13 cellular contexts compared by ENCODE assay signal in genomic region chr5:150626853-150627276, GRCh38. TPM values are rescaled to one million over a fixed set of nuclear protein-coding genes. Genes with fewer than 3 reads are reported as not detected.
DNase-seq lines count a peak whose midpoint lies in the region; ATAC-seq, FAIRE-seq and TF ChIP-seq lines count a peak whose summit lies in the region.
"Had no signal": no experiment of that assay in that cellular context is flagged by ENCODE, and none has a peak within 500 bp of the region (broad histone marks: within the 10 kb centered on the region; RNA-seq: fewer than 3 reads in every experiment).

No MANE protein-coding gene starts in this region.

- ATAC-seq in A549, result no peak
- no peak for ATAC-seq in GM21528 (IDR thresholded peaks at IDR 0.05; ENCODE audit: low FRiP score, unreplicated experiment)

- H3K27ac ChIP-seq in A549 (peak overlapping the region; percentile 74 to 96; a peak in 5 of 6 replicates), astrocyte (ENCODE audit: low read depth, low read length) (peak overlapping the region; percentile 7), left ventricle myocardium inferior (replicated peaks) (peak overlapping the region; percentile 99), parathyroid adenoma (peak overlapping the region; percentile 89)

- no peak for TF ChIP-seq RAD21 in A549 (conservative IDR thresholded peaks at IDR 0.05 in 1 of 2, IDR thresholded peaks at IDR 0.05 in 1 of 2)

- DNase-seq in A549 (ENCODE audit: low read depth in 1 of 2, low spot score in 1 of 2) (no peak), astrocyte (ENCODE audit: low read depth) (peak; percentile 56), left ventricle myocardium inferior (peak; percentile 48), DMS153 (lab: John Stamatoyannopoulos, UW) (no peak), LoVo (ENCODE audit: low spot score) (no peak), NCI-H2081 (lab: John Stamatoyannopoulos, UW) (no peak)

- peaks cover 6% of the 10 kb centered on the region for H3K36me3 Mint-ChIP-seq in astrocyte (ENCODE audit: low read depth, unreplicated experiment)
- H3K36me3 Mint-ChIP-seq: activated naive CD8-positive, alpha-beta T cell had no signal

- TF ChIP-seq CTCF in A549 (IDR thresholded peaks at IDR 0.05) (no peak), astrocyte (IDR thresholded peaks at IDR 0.05; ENCODE audit: insufficient read depth, low read depth, low read length) (no peak), left ventricle myocardium inferior (IDR thresholded peaks at IDR 0.05; ENCODE audit: borderline replicate concordance) (no peak), parathyroid adenoma (IDR thresholded peaks at IDR 0.05) (no peak)

- peak overlapping the region; percentile 20 for H3K4me3 Mint-ChIP-seq in astrocyte (ENCODE audit: unreplicated experiment)

- peaks cover 50% of the 10 kb centered on the region for H3K4me1 Mint-ChIP-seq in astrocyte (ENCODE audit: low read depth, unreplicated experiment)

- H3K4me2 ChIP-seq in A549, result peak overlapping the region; percentile 94; the same call in 2 of the 3 replicates
- H3K4me2 ChIP-seq in astrocyte (ENCODE audit: low read length), result peak overlapping the region; percentile 86
- H3K4me2 ChIP-seq in parathyroid adenoma (ENCODE audit: low read length), result peak overlapping the region; percentile 18

- FAIRE-seq in A549 (lab: Jason Lieb, UNC) (no peak), astrocyte (lab: Jason Lieb, UNC) (no peak)
- FAIRE-seq: A204.1 had no signal

- H4K20me1 ChIP-seq in astrocyte (ENCODE audit: insufficient read depth, low read length), result peaks cover 25% of the 10 kb centered on the region

- TF ChIP-seq EP300 in A549 (IDR thresholded peaks at IDR 0.05), result no peak

- H3K27me3 Mint-ChIP-seq in astrocyte (ENCODE audit: low read depth, unreplicated experiment), result peaks cover 7% of the 10 kb centered on the region

- H3K9me3 ChIP-seq in A549 (no peaks in the 10 kb centered on the region), astrocyte (ENCODE audit: insufficient read depth, low read depth, low read length) (no peaks in the 10 kb centered on the region), left ventricle myocardium inferior (replicated peaks) (no peaks in the 10 kb centered on the region), parathyroid adenoma (ENCODE audit: control insufficient read depth, low read length) (no peaks in the 10 kb centered on the region)

- H3K27me3 ChIP-seq in astrocyte (ENCODE audit: insufficient read depth, low read length), result no peaks in the 10 kb centered on the region
- H3K27me3 ChIP-seq in left ventricle myocardium inferior (ENCODE audit: low read depth), result no peaks in the 10 kb centered on the region
- no peaks in the 10 kb centered on the region for H3K27me3 ChIP-seq in parathyroid adenoma (ENCODE audit: control insufficient read depth, insufficient read depth, low read length)

- no peak overlapping the region for H3K4me3 ChIP-seq in A549
- H3K4me3 ChIP-seq in astrocyte (ENCODE audit: insufficient read depth, low read depth, low read length), result no peak overlapping the region
- peak overlapping the region; percentile 93 for H3K4me3 ChIP-seq in left ventricle myocardium inferior
- H3K4me3 ChIP-seq in parathyroid adenoma (ENCODE audit: low read depth, low read length), result peak overlapping the region; percentile 98

- no peak overlapping the region for H3K27ac Mint-ChIP-seq in astrocyte (ENCODE audit: unreplicated experiment)
- H3K27ac Mint-ChIP-seq: activated naive CD8-positive, alpha-beta T cell; stimulated activated naive CD8-positive, alpha-beta T cell treated with anti-CD3 and anti-CD28 coated beads, Interleukin-15, Interleukin-2, amounts not matched to agents 100 ng/mL and 50 ng/mL, for 24 hours had no signal

- peak overlapping the region; percentile 80 for H3K9ac ChIP-seq in astrocyte (ENCODE audit: low read length)
- no peak overlapping the region for H3K9ac ChIP-seq in parathyroid adenoma

- H3K4me1 ChIP-seq in A549 (peaks cover 71% of the 10 kb centered on the region), astrocyte (ENCODE audit: insufficient read depth, low read length) (peaks cover 55% of the 10 kb centered on the region), left ventricle myocardium inferior (peaks cover 94% of the 10 kb centered on the region), parathyroid adenoma (peaks cover 23% of the 10 kb centered on the region)

- 84% methylated on average over 4 of the region's 5 CpGs for WGBS in A549 (ENCODE audit: missing lambda C conversion rate)

- intact Hi-C loops in left ventricle myocardium inferior (cut with micrococcal nuclease), result no loop called here

- TF ChIP-seq POLR2A in A549 (IDR thresholded peaks at IDR 0.05; ENCODE audit: low read length), result no peak

- no peaks in the 10 kb centered on the region for H3K9me3 Mint-ChIP-seq in astrocyte (ENCODE audit: unreplicated experiment)
- H3K9me3 Mint-ChIP-seq: stimulated activated naive CD8-positive, alpha-beta T cell treated with anti-CD3 and anti-CD28 coated beads, Interleukin-15, Interleukin-2, amounts not matched to agents 100 ng/mL and 50 ng/mL, for 24 hours had no signal

- H3K36me3 ChIP-seq in astrocyte (ENCODE audit: insufficient read depth, low read length) (no peaks in the 10 kb centered on the region), left ventricle myocardium inferior (no peaks in the 10 kb centered on the region), parathyroid adenoma (ENCODE audit: control insufficient read depth, insufficient read depth, low read length) (no peaks in the 10 kb centered on the region)

- no peak overlapping the region for H2AFZ ChIP-seq in astrocyte (ENCODE audit: low read depth, low read length)
- peak overlapping the region; percentile 43 for H2AFZ ChIP-seq in parathyroid adenoma

- CTCF ChIA-PET in A549 (lab: Yijun Ruan, JAX), result interaction anchor here (0.8 to 1.7 kb wide), 5 partner anchors 14 to 67 kb away, joined by 3 to 4 read pairs (median 4); partner anchors contain the start of gene SYNPO

- H3K79me2 ChIP-seq in astrocyte (ENCODE audit: insufficient read depth, low read length), result peaks cover 50% of the 10 kb centered on the region
- peaks cover 18% of the 10 kb centered on the region for H3K79me2 ChIP-seq in parathyroid adenoma

- POLR2A ChIA-PET in A549 (lab: Yijun Ruan, JAX), result interaction anchor here (1.2 kb wide), 1 partner anchor 26 kb away, joined by 5 read pairs; no protein-coding TSS in a partner anchor

TF ChIP-seq in A549, 52 proteins besides CTCF, POLR2A, EP300 and RAD21 (continues in another document):
- no peak for TF ChIP-seq CHD2 (IDR thresholded peaks at IDR 0.05; ENCODE audit: low read length, partially characterized antibody)
- TF ChIP-seq NR3C1 (IDR thresholded peaks at IDR 0.05), result no peak
- no peak for TF ChIP-seq SMC3 (IDR thresholded peaks at IDR 0.05)
- TF ChIP-seq JUNB (IDR thresholded peaks at IDR 0.05), result no peak
- TF ChIP-seq FOSB (CRISPR knock-in tag; IDR thresholded peaks at IDR 0.05), result no peak
- no peak for TF ChIP-seq TFCP2L1 (CRISPR knock-in tag; IDR thresholded peaks at IDR 0.05)
- no peak for TF ChIP-seq RCOR1 (IDR thresholded peaks at IDR 0.05; ENCODE audit: low read depth, low read length)
- no peak for TF ChIP-seq RNF2 (IDR thresholded peaks at IDR 0.05; ENCODE audit: borderline replicate concordance, low read depth)
- TF ChIP-seq, protein P1, sequence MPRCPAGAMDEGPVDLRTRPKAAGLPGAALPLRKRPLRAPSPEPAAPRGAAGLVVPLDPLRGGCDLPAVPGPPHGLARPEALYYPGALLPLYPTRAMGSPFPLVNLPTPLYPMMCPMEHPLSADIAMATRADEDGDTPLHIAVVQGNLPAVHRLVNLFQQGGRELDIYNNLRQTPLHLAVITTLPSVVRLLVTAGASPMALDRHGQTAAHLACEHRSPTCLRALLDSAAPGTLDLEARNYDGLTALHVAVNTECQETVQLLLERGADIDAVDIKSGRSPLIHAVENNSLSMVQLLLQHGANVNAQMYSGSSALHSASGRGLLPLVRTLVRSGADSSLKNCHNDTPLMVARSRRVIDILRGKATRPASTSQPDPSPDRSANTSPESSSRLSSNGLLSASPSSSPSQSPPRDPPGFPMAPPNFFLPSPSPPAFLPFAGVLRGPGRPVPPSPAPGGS (IDR thresholded peaks at IDR 0.05), result no peak
- no peak for TF ChIP-seq PBX3 (IDR thresholded peaks at IDR 0.05)
- TF ChIP-seq CHD4 (IDR thresholded peaks at IDR 0.05; ENCODE audit: borderline replicate concordance), result no peak
- no peak for TF ChIP-seq ZC3H11A (IDR thresholded peaks at IDR 0.05)
- TF ChIP-seq RFX5 (IDR thresholded peaks at IDR 0.05), result no peak

RNA-seq across cellular contexts. Expression of gene SYNPO, which starts 13.6 kb away (rescaled TPM):
- polyA plus RNA-seq in A549 (2011; rRNA removed) (13.7 and 20.7 TPM in 2 replicates), A549 (2017; fragmentation: RNase III; extraction: RNeasy Plus Mini Kit Qiagen cat#74134 plus additional on column Dnase treatment) (33.9 to 43.8 TPM (median 37.1 TPM) in 3 replicates)
- 12.2 and 15.7 TPM in 2 replicates for polyA plus RNA-seq in A549 (2012; cell fraction: cytosol; rRNA removed)
- polyA plus RNA-seq in A549 (2012; cell fraction: nucleus; rRNA removed), result 28.5 and 29.0 TPM in 2 replicates
- polyA minus RNA-seq in A549 (2011; rRNA and poly(A)+ RNA removed), result 51.4 and 51.7 TPM in 2 replicates
- total RNA-seq in astrocyte (40.2 and 68.9 TPM in 2 replicates), left ventricle myocardium inferior (715 TPM)
- total RNA-seq: SK-MEL-5 had no signal

RNA-seq across cellular contexts. Expression of gene MYOZ3, which starts 34.2 kb away (rescaled TPM):
- polyA plus RNA-seq in A549 (2011; rRNA removed) (0.06 and 0.13 TPM in 2 replicates), A549 (2017; fragmentation: RNase III; extraction: RNeasy Plus Mini Kit Qiagen cat#74134 plus additional on column Dnase treatment) (0.07 to 0.12 TPM (median 0.09 TPM) in 3 replicates)
- 0.06 and 0.07 TPM in 2 replicates for polyA plus RNA-seq in A549 (2012; cell fraction: cytosol; rRNA removed)
- polyA plus RNA-seq in A549 (2012; cell fraction: nucleus; rRNA removed), result 0.04 and 0.18 TPM in 2 replicates
- polyA minus RNA-seq in A549 (2011; rRNA and poly(A)+ RNA removed), result 0.04 TPM in 1 of 2 replicates, not detected in the other
- total RNA-seq in astrocyte (5.5 and 9.4 TPM in 2 replicates), left ventricle myocardium inferior (6.2 TPM)
- total RNA-seq: HT-29, SK-MEL-5 had no signal

Comparison
In these comparisons a context has a peak if more than half of its experiments do, and no peak if none do; other contexts are left out.
1. DNase-seq: peak in astrocyte (single experiment) and left ventricle myocardium inferior (single experiment); none in A549 (0 of 2), DMS153 (single experiment), LoVo (single experiment) and NCI-H2081 (0 of 2).
2. H3K27ac ChIP-seq: peak in every context shown above with its lines; median percentile 99 in left ventricle myocardium inferior; 89 in parathyroid adenoma; 85 in A549; 7 in astrocyte.
3. H3K4me2 ChIP-seq: peak in every context shown above with its lines; median percentile 94 in A549; 86 in astrocyte; 18 in parathyroid adenoma.
4. H3K4me3 ChIP-seq: peak in left ventricle myocardium inferior (single experiment) and parathyroid adenoma (single experiment); none in A549 (single experiment) and astrocyte (single experiment).
5. RNA of gene SYNPO, which starts 13.6 kb away (total RNA-seq): 715 TPM in left ventricle myocardium inferior (single experiment); 40.2 to 68.9 TPM in astrocyte; every median in the first group is over 10 times any median in the second.